In the genomic region with DNA sequence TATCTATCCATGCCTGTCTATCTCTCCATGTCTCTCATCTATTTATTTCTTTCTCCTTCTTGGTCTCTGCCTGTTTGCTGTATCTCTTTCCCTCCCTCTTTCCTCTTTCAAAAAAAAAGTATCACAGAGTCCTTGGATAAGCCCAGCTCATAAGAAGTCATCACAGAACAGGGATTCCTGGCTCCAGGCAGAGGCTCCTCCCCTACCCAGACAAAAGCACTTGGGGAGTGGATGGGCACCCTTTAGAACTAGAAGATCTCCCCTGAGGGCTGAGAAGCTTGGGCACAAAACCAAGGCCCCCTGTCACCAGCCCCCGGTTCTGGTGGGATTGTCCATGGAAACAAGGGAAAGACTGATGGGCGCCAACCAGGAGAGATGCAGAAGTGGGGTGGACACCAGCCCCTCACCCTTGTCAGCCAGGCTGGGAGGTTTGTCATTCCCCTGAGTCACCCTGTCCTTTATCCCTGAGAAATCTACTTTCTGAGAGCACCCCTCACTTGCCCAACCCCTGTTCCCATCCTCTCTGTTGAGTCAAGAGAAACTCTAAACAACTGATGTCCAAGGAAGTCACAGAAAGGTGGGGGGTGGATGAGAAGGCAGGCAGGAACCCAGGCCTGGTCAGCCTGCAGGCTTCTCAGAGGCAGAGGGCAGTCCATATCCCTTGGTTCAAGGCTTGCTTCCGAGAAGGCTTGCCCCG, we compare ENCODE assay signal across 22 cellular contexts.
DNase-seq lines count a peak whose midpoint lies in the region; ATAC-seq, FAIRE-seq and TF ChIP-seq lines count a peak whose summit lies in the region.
"Had no signal": no experiment of that assay in that cellular context is flagged by ENCODE, and none has a peak within 500 bp of the region (broad histone marks: within the 10 kb centered on the region; RNA-seq: fewer than 3 reads in every experiment).

No MANE protein-coding gene starts in this region.

- TF ChIP-seq CTCF in kidney (IDR thresholded peaks at IDR 0.05; ENCODE audit: borderline replicate concordance, extremely low read depth, insufficient read depth) (no peak), mammary epithelial cell (conservative IDR thresholded peaks at IDR 0.05 in 1 of 2, IDR thresholded peaks at IDR 0.05 in 1 of 2; ENCODE audit: extremely low read depth in 1 of 2, insufficient read depth in 1 of 2, low read depth in 1 of 2, low read length in 2 of 2) (no peak), body of pancreas (IDR thresholded peaks at IDR 0.05) (no peak)

- H2AFZ ChIP-seq in mammary epithelial cell (ENCODE audit: low read depth, low read length): no peak overlapping the region

- H3K9me3 ChIP-seq in kidney (ENCODE audit: control insufficient read depth in 1 of 2, low read length in 2 of 2): no peaks in the 10 kb centered on the region
- H3K9me3 ChIP-seq in subcutaneous abdominal adipose tissue (ENCODE audit: control insufficient read depth in 5 of 5, low read length in 5 of 5): no peaks in the 10 kb centered on the region
- H3K9me3 ChIP-seq in mammary epithelial cell (replicated peaks; ENCODE audit: insufficient read depth, low read length): no peaks in the 10 kb centered on the region
- no peaks in the 10 kb centered on the region for H3K9me3 ChIP-seq in body of pancreas
- H3K9me3 ChIP-seq: breast epithelium had no signal

- peak; percentile 27 for DNase-seq in AG08395 (ENCODE audit: low spot score)
- peak; percentile 2 for DNase-seq in MV-4-11 (lab: John Stamatoyannopoulos, UW)
- DNase-seq in kidney: peak; percentile 10
- DNase-seq in mammary epithelial cell: no peak
- DNase-seq in body of pancreas: no peak
- DNase-seq in NCI-H2171 (lab: John Stamatoyannopoulos, UW): no peak
- DNase-seq: ACHN; activated CD4-positive, alpha-beta T cell treated with anti-CD3 and anti-CD28 coated beads, Interleukin-2, amount 50 U/mL, for 1 hour; activated effector memory CD4-positive, alpha-beta T cell treated with anti-CD3 and anti-CD28 coated beads, Interleukin-2, amount 50 U/mL, for 16 hours; HCEC 1CT; NCI-H1048; NCI-H187; posterior cingulate gyrus; stimulated activated CD4-positive, alpha-beta T cell treated with anti-CD3 and anti-CD28 coated beads, Interleukin-1b, Interleukin-23, amount 100 ng/mL, for 48 hours; WERI-Rb-1 had no signal

- CTCF ChIA-PET in mammary epithelial cell (lab: Charles Lee; ENCODE audit: low non-redundant PET): no interaction called here

- 83% methylated on average over 2 of the region's 4 CpGs for WGBS in mammary epithelial cell (ENCODE audit: low coverage, missing lambda C conversion rate)
- 88 to 91% methylated on average over 4 of the region's 4 CpGs for WGBS in body of pancreas, 2 donors

- TF ChIP-seq POLR2A in body of pancreas (IDR thresholded peaks at IDR 0.05): no peak

- no peak for FAIRE-seq in kidney (lab: Jason Lieb, UNC)
- FAIRE-seq: D721Med had no signal

- H3K9ac ChIP-seq in kidney (ENCODE audit: low read length in 2 of 2): no peak overlapping the region
- H3K9ac ChIP-seq in subcutaneous abdominal adipose tissue (ENCODE audit: low read length in 5 of 5): no peak overlapping the region
- H3K9ac ChIP-seq in mammary epithelial cell (ENCODE audit: insufficient read depth, low read length): no peak overlapping the region

- H3K4me1 ChIP-seq in kidney (ENCODE audit: control insufficient read depth in 1 of 2, insufficient read depth in 1 of 2, low read depth in 1 of 2, low read length in 2 of 2): peaks cover 27 to 30% of the 10 kb centered on the region in 2 donors
- peaks cover 2 to 67% (median 49%) of the 10 kb centered on the region in 5 donors for H3K4me1 ChIP-seq in subcutaneous abdominal adipose tissue (ENCODE audit: control insufficient read depth in 5 of 5, insufficient read depth in 5 of 5, low read length in 5 of 5)
- no peaks in the 10 kb centered on the region for H3K4me1 ChIP-seq in mammary epithelial cell (ENCODE audit: insufficient read depth, low read length)
- H3K4me1 ChIP-seq in body of pancreas: no peaks in the 10 kb centered on the region
- H3K4me1 ChIP-seq: breast epithelium had no signal

- peak overlapping the region; percentile 59 to 78 for H3K27ac ChIP-seq in kidney (ENCODE audit: low read depth in 2 of 2, low read length in 2 of 2)
- peak overlapping the region; percentile 60 for H3K27ac ChIP-seq in subcutaneous abdominal adipose tissue (ENCODE audit: low read depth, low read length)
- no peak overlapping the region for H3K27ac ChIP-seq in mammary epithelial cell (ENCODE audit: insufficient read depth, low read depth, low read length)
- H3K27ac ChIP-seq in body of pancreas: no peak overlapping the region
- H3K27ac ChIP-seq: RWPE1, WERI-Rb-1 had no signal

- ATAC-seq in body of pancreas (no peak), HG03025 (IDR thresholded peaks at IDR 0.05; ENCODE audit: low FRiP score, unreplicated experiment) (no peak)
- ATAC-seq: left lobe of liver, SK-N-SH treated with all-trans-retinoic acid at 6 μM for 48 hours had no signal

- dilution Hi-C loops in mammary epithelial cell (cut with HindIII; ENCODE audit: low sequenced_read_pairs): no loop called here

- H3K79me2 ChIP-seq in mammary epithelial cell (ENCODE audit: insufficient read depth, low read length): no peaks in the 10 kb centered on the region

- no peaks in the 10 kb centered on the region for H4K20me1 ChIP-seq in mammary epithelial cell (ENCODE audit: insufficient read depth, low read length)

- BruUV-seq in mammary epithelial cell (replicated peaks; lab: Mats Ljungman, UMichigan): no TSS peak

- no peak overlapping the region for H3K4me2 ChIP-seq in mammary epithelial cell (ENCODE audit: insufficient read depth, low read depth, low read length)

- peaks cover 49 to 91% of the 10 kb centered on the region in 2 donors for H3K36me3 ChIP-seq in kidney (ENCODE audit: control insufficient read depth in 1 of 2, insufficient read depth in 2 of 2, low read length in 2 of 2)
- peaks cover 20 to 100% (median 99%) of the 10 kb centered on the region in 5 donors for H3K36me3 ChIP-seq in subcutaneous abdominal adipose tissue (ENCODE audit: control insufficient read depth in 5 of 5, insufficient read depth in 5 of 5, low read length in 5 of 5)
- no peaks in the 10 kb centered on the region for H3K36me3 ChIP-seq in mammary epithelial cell (ENCODE audit: insufficient read depth, low read length)
- H3K36me3 ChIP-seq in body of pancreas (replicated peaks in 1 of 2; ENCODE audit: insufficient read depth in 1 of 2, low read depth in 2 of 2): peaks cover 10 to 24% of the 10 kb centered on the region in 2 donors
- H3K36me3 ChIP-seq: WERI-Rb-1 had no signal

- in situ Hi-C loops in mammary epithelial cell (cut with MboI; ENCODE audit: low sequenced_read_pairs in 2 of 2): no loop called here

- H3K27me3 ChIP-seq in subcutaneous abdominal adipose tissue (ENCODE audit: control insufficient read depth in 5 of 5, insufficient read depth in 4 of 5, low read length in 5 of 5): no peaks in the 10 kb centered on the region
- no peaks in the 10 kb centered on the region for H3K27me3 ChIP-seq in mammary epithelial cell (ENCODE audit: insufficient read depth, low read length)
- no peaks in the 10 kb centered on the region for H3K27me3 ChIP-seq in body of pancreas
- H3K27me3 ChIP-seq: breast epithelium had no signal

- no peak overlapping the region for H3K4me3 ChIP-seq in kidney (ENCODE audit: low read length in 2 of 2)
- H3K4me3 ChIP-seq in subcutaneous abdominal adipose tissue (ENCODE audit: low read depth in 1 of 5, low read length in 5 of 5): no peak overlapping the region
- no peak overlapping the region for H3K4me3 ChIP-seq in mammary epithelial cell (replicated peaks in 1 of 3; ENCODE audit: insufficient read depth in 1 of 3, low read depth in 2 of 3, low read length in 3 of 3)
- H3K4me3 ChIP-seq in body of pancreas: no peak overlapping the region
- H3K4me3 ChIP-seq: breast epithelium had no signal

- intact Hi-C loops in kidney (cut with DNase I) (no loop called here), mammary epithelial cell (cut with micrococcal nuclease) (no loop called here), body of pancreas (cut with DNase I) (no loop called here)

Comparison
In these comparisons a context has a peak if more than half of its experiments do, and no peak if none do; other contexts are left out.
1. DNase-seq: peak in AG08395 (single experiment), MV-4-11 (single experiment) and kidney (single experiment); none in mammary epithelial cell (single experiment), body of pancreas (0 of 4) and NCI-H2171 (single experiment).
2. H3K27ac ChIP-seq: peak in kidney (2 of 2) and subcutaneous abdominal adipose tissue (single experiment); none in mammary epithelial cell (single experiment) and body of pancreas (0 of 4).